ENCODE assay signal across 8 cellular contexts in the genomic region with DNA sequence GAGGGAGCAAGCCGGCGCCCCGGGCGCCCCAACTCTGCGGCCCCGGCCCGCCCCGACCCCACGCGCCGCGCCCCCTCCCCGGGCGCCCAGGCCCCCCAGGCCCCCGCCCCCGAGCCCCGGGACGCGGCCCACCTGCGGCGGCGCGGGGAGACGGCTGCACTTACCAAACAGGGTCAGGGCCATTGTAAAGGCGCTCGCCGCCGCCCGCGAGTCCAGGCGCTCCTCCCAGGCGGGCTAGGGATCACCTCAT. TPM values are rescaled to one million over a fixed set of nuclear protein-coding genes. Genes with fewer than 3 reads are reported as not detected.
DNase-seq lines count a peak whose midpoint lies in the region; ATAC-seq and TF ChIP-seq lines count a peak whose summit lies in the region.

No MANE protein-coding gene starts in this region.

- peak overlapping the region; percentile 57 for H3K4me3 ChIP-seq in Caco-2 (ENCODE audit: low read depth, low read length)
- peak overlapping the region; percentile 83 for H3K4me3 ChIP-seq in GM23338
- H3K4me3 ChIP-seq in OCI-LY7 (ENCODE audit: low read depth, low read length, poor library complexity, severe bottlenecking), result peak overlapping the region; percentile 57
- peak overlapping the region; percentile 41 for H3K4me3 ChIP-seq in epithelial cell of esophagus (ENCODE audit: low read length)

- H3K4me3 Mint-ChIP-seq in Caco-2 (ENCODE audit: unreplicated experiment) (peak overlapping the region; percentile 72), GM23338 (peak overlapping the region; percentile 95), neural crest cell (peak overlapping the region; percentile 98)

- no peaks in the 10 kb centered on the region for H3K36me3 ChIP-seq in Caco-2 (ENCODE audit: control insufficient read depth, insufficient read depth, low read length)
- no peaks in the 10 kb centered on the region for H3K36me3 ChIP-seq in GM23338 (ENCODE audit: insufficient read depth)
- H3K36me3 ChIP-seq in OCI-LY7 (ENCODE audit: insufficient read depth, low read length), result no peaks in the 10 kb centered on the region

- no peaks in the 10 kb centered on the region for H3K9me3 ChIP-seq in Caco-2
- no peaks in the 10 kb centered on the region for H3K9me3 ChIP-seq in OCI-LY7 (ENCODE audit: low read length)

- no peaks in the 10 kb centered on the region for H3K9me3 Mint-ChIP-seq in Caco-2 (ENCODE audit: unreplicated experiment)
- H3K9me3 Mint-ChIP-seq in GM23338, result no peaks in the 10 kb centered on the region; the same call in 2 of the 3 replicates
- no peaks in the 10 kb centered on the region for H3K9me3 Mint-ChIP-seq in neural crest cell

- peak; percentile 61 for ATAC-seq in GM23338

- H3K27me3 Mint-ChIP-seq in Caco-2 (ENCODE audit: insufficient read depth, unreplicated experiment) (peaks cover 23% of the 10 kb centered on the region), GM23338 (ENCODE audit: insufficient read depth, low read depth, poor library complexity) (peaks cover 3% of the 10 kb centered on the region), neural crest cell (ENCODE audit: low read depth) (peaks cover 14% of the 10 kb centered on the region)

- H2AFZ ChIP-seq in GM23338 (no peak overlapping the region), OCI-LY7 (ENCODE audit: low read length) (no peak overlapping the region)

- H3K4me1 ChIP-seq in Caco-2 (no peaks in the 10 kb centered on the region), GM23338 (ENCODE audit: insufficient read depth) (peaks cover 36% of the 10 kb centered on the region), OCI-LY7 (ENCODE audit: insufficient read depth, low read length, poor library complexity, severe bottlenecking) (no peaks in the 10 kb centered on the region)

- CTCF ChIA-PET in Caco-2 (lab: Charles Lee), result interaction anchor here (1.6 kb wide), 1 partner anchor 256 kb away, joined by 6 read pairs; no protein-coding TSS in a partner anchor
- CTCF ChIA-PET in OCI-LY7 (lab: Charles Lee; ENCODE audit: unreplicated experiment), result interaction anchor here (0.6 kb wide), 1 partner anchor 563 kb away, joined by 3 read pairs; no protein-coding TSS in a partner anchor

- BruUV-seq in Caco-2 (replicated peaks; lab: Mats Ljungman, UMichigan), result no TSS peak
- BruUV-seq in OCI-LY7 (replicated peaks; lab: Mats Ljungman, UMichigan), result no TSS peak

- intact Hi-C loops in Caco-2 (cut with micrococcal nuclease; ENCODE audit: unreplicated experiment) (no loop called here), OCI-LY7 (cut with micrococcal nuclease; ENCODE audit: unreplicated experiment) (loop anchor here (10.0 kb wide), 1 partner anchor 230 kb away; no protein-coding TSS in a partner anchor)

- H3K27ac ChIP-seq in GM23338 (ENCODE audit: low read depth) (no peak overlapping the region), OCI-LY7 (ENCODE audit: low read depth, low read length, poor library complexity, severe bottlenecking) (no peak overlapping the region)

- TF ChIP-seq CTCF in Caco-2 (IDR thresholded peaks at IDR 0.05; ENCODE audit: insufficient read depth in 1 of 2, low read depth in 1 of 2, low read length in 1 of 2, severe bottlenecking in 1 of 2, unreplicated experiment in 1 of 2) (no peak), GM23338 (conservative IDR thresholded peaks at IDR 0.05; ENCODE audit: low read depth in 2 of 2) (no peak), OCI-LY7 (conservative IDR thresholded peaks at IDR 0.05; ENCODE audit: low read length) (no peak), epithelial cell of esophagus (IDR thresholded peaks at IDR 0.05; ENCODE audit: insufficient read depth, low read depth, low read length, missing control alignments) (no peak), neural crest cell (conservative IDR thresholded peaks at IDR 0.05) (no peak)

- H3K36me3 Mint-ChIP-seq in Caco-2 (ENCODE audit: insufficient read depth, unreplicated experiment) (no peaks in the 10 kb centered on the region), GM23338 (ENCODE audit: low read depth) (peaks cover 4% of the 10 kb centered on the region; the same call in 1 of the 3 replicates), neural crest cell (ENCODE audit: low read depth) (no peaks in the 10 kb centered on the region)

- H3K27ac Mint-ChIP-seq in Caco-2 (ENCODE audit: unreplicated experiment) (no peak overlapping the region), GM23338 (peak overlapping the region; percentile 93), neural crest cell (ENCODE audit: unreplicated experiment) (peak overlapping the region; percentile 99)

- H4K20me1 ChIP-seq in GM23338 (replicated peaks; ENCODE audit: insufficient read depth) (peaks cover 5% of the 10 kb centered on the region; the same call in 1 of the 2 replicates), OCI-LY7 (ENCODE audit: insufficient read depth, low read length) (no peaks in the 10 kb centered on the region)

- no peaks in the 10 kb centered on the region for H3F3A ChIP-seq in GM23338 (replicated peaks; ENCODE audit: low read depth)

- DNase-seq in Caco-2 (no peak), GM23338 (ENCODE audit: low spot score) (peak; percentile 53), OCI-LY7 (ENCODE audit: low spot score) (no peak), epithelial cell of esophagus (ENCODE audit: low read depth) (no peak), neural crest cell (ENCODE audit: low read depth, low spot score) (no peak), DMS114 treated with DMSO at 0.1 percent for 48 hours (lab: John Stamatoyannopoulos, UW; ENCODE audit: unreplicated experiment) (no peak), NCI-H1105 treated with DMSO at 0.1 percent for 48 hours (lab: John Stamatoyannopoulos, UW) (no peak), hepatic stellate cell (ENCODE audit: low spot score) (no peak)

- POLR2A ChIA-PET in Caco-2 (lab: Charles Lee), result interaction anchor here (0.6 kb wide), 1 partner anchor 29 kb away, joined by 7 read pairs; no protein-coding TSS in a partner anchor
- POLR2A ChIA-PET in OCI-LY7 (lab: Charles Lee), result no interaction called here

- peaks cover 47% of the 10 kb centered on the region for H3K79me2 ChIP-seq in GM23338 (replicated peaks; ENCODE audit: insufficient read depth)
- H3K79me2 ChIP-seq in OCI-LY7 (ENCODE audit: insufficient read depth, low read depth, low read length), result no peaks in the 10 kb centered on the region

- H3K4me2 ChIP-seq in GM23338 (peak overlapping the region; percentile 86), OCI-LY7 (ENCODE audit: low read length) (peak overlapping the region; percentile 69; the same call in 1 of the 2 replicates)

- peaks cover 5% of the 10 kb centered on the region for H3K4me1 Mint-ChIP-seq in Caco-2 (ENCODE audit: low read depth, unreplicated experiment)
- peaks cover 44% of the 10 kb centered on the region for H3K4me1 Mint-ChIP-seq in GM23338
- peaks cover 52% of the 10 kb centered on the region for H3K4me1 Mint-ChIP-seq in neural crest cell

- H3K9me2 ChIP-seq in GM23338 (ENCODE audit: insufficient read depth) (no peaks in the 10 kb centered on the region), OCI-LY7 (ENCODE audit: insufficient read depth, low read length) (no peaks in the 10 kb centered on the region)

- H3K27me3 ChIP-seq in Caco-2 (replicated peaks; ENCODE audit: control insufficient read depth, insufficient read depth, low read length) (no peaks in the 10 kb centered on the region; the same call in 1 of the 2 replicates), GM23338 (ENCODE audit: insufficient read depth) (no peaks in the 10 kb centered on the region)

TF ChIP-seq in GM23338, 12 proteins besides CTCF, POLR2A, EP300 and RAD21 (continues in another document):
- no peak for TF ChIP-seq ZNF331 (CRISPR knock-in tag; IDR thresholded peaks at IDR 0.05; ENCODE audit: low read depth)
- no peak for TF ChIP-seq NANOG (IDR thresholded peaks at IDR 0.05; ENCODE audit: borderline replicate concordance)
- no peak for TF ChIP-seq ZNF114 (CRISPR knock-in tag; IDR thresholded peaks at IDR 0.05)
- no peak for TF ChIP-seq CREB1 (CRISPR knock-in tag; IDR thresholded peaks at IDR 0.05; ENCODE audit: low read depth)
- TF ChIP-seq EZH2 (IDR thresholded peaks at IDR 0.05; ENCODE audit: low read depth, unreplicated experiment), result no peak
- TF ChIP-seq EZH2phosphoT487 (IDR thresholded peaks at IDR 0.05; ENCODE audit: unreplicated experiment), result no peak

RNA-seq across cellular contexts. Expression of a gene that starts 0.5 kb away (rescaled TPM):
- 0.41 and 1.2 TPM in 2 replicates for total RNA-seq in Caco-2 (2022)
- total RNA-seq in GM23338 (2014; rRNA removed; shearing (Covaris generic)), result 30.2 and 36.5 TPM in 2 replicates
- polyA plus RNA-seq in GM23338 (2016; fragmentation: Nextera tagmentation; extraction: Ambion mirVana), result 26.3 and 28.1 TPM in 2 replicates
- 0.44 TPM in 1 of 2 replicates, not detected in the other for total RNA-seq in OCI-LY7 (2014; rRNA removed; shearing (Covaris generic))
- not detected in 2 replicates for total RNA-seq in OCI-LY7 (2022)
- 58.7 and 61.0 TPM in 2 replicates for total RNA-seq in neural crest cell

Comparison
In these comparisons a context has a peak if more than half of its experiments do, and no peak if none do; other contexts are left out.
1. RNA of a gene that starts 0.5 kb away (total RNA-seq): 58.7 to 61.0 TPM in neural crest cell and 30.2 to 36.5 TPM in GM23338; 0.44 TPM in OCI-LY7 and 0.41 to 1.2 TPM in Caco-2; every median in the first group is over 10 times any median in the second.
2. Peak in every context shown above with its lines, with median percentiles within 50 percentile points of each other: H3K4me3 ChIP-seq and H3K4me3 Mint-ChIP-seq.